11 cellular contexts compared by ENCODE assay signal in genomic region chr22:32444068-32444467, GRCh38. TPM values are rescaled to one million over a fixed set of nuclear protein-coding genes. Genes with fewer than 3 reads are reported as not detected.
DNase-seq lines count a peak whose midpoint lies in the region; ATAC-seq and TF ChIP-seq lines count a peak whose summit lies in the region.
"Had no signal": no experiment of that assay in that cellular context is flagged by ENCODE, and none has a peak within 500 bp of the region (broad histone marks: within the 10 kb centered on the region; RNA-seq: fewer than 3 reads in every experiment).

No MANE protein-coding gene starts in this region.

- peak; percentile 69 for TF ChIP-seq CTCF in RWPE2 (IDR thresholded peaks at IDR 0.05; ENCODE audit: poor library complexity, severe bottlenecking)

- no peak overlapping the region for H3K27ac ChIP-seq in RWPE2 (ENCODE audit: poor library complexity, severe bottlenecking)
- H3K27ac ChIP-seq: neutrophil had no signal

- H3K9me3 ChIP-seq in RWPE2 (ENCODE audit: severe bottlenecking), result no peaks in the 10 kb centered on the region
- H3K9me3 ChIP-seq: neutrophil had no signal

- DNase-seq in NCI-H1092 (lab: John Stamatoyannopoulos, UW) (peak; percentile 9), NCI-H1092 treated with DMSO at 0.1 percent for 48 hours (lab: John Stamatoyannopoulos, UW) (no peak), H7 (peak; percentile 41), RWPE2 (ENCODE audit: low spot score) (no peak), kidney tubule cell (ENCODE audit: low spot score) (peak; percentile 34), hepatic stellate cell (ENCODE audit: low spot score) (no peak)
- DNase-seq: effector CD8-positive, alpha-beta T cell; stimulated activated naive CD4-positive, alpha-beta T cell treated with Interleukin-2 at 50 U/mL for 16 hours had no signal

- H3K4me3 ChIP-seq in H7 (ENCODE audit: insufficient read depth, low read depth, low read length) (no peak overlapping the region), RWPE2 (ENCODE audit: severe bottlenecking) (no peak overlapping the region)

- H3K4me1 ChIP-seq in RWPE2 (ENCODE audit: insufficient read depth, poor library complexity, severe bottlenecking), result no peaks in the 10 kb centered on the region

- H3K36me3 ChIP-seq in H7 (replicated peaks; ENCODE audit: control insufficient read depth, insufficient read depth, low read length) (no peaks in the 10 kb centered on the region), RWPE2 (ENCODE audit: low read depth) (no peaks in the 10 kb centered on the region)
- H3K36me3 ChIP-seq: neutrophil had no signal

- ATAC-seq in RWPE2 (ENCODE audit: low read depth) (peak; percentile 82), HG03342 (IDR thresholded peaks at IDR 0.05; ENCODE audit: unreplicated experiment) (no peak), GM21360 (IDR thresholded peaks at IDR 0.05; ENCODE audit: unreplicated experiment) (no peak)

- H3K27me3 ChIP-seq in H7 (ENCODE audit: control insufficient read depth, insufficient read depth, low read length) (no peaks in the 10 kb centered on the region; the same call in 1 of the 2 replicates), RWPE2 (ENCODE audit: insufficient read depth, poor library complexity, severe bottlenecking) (peaks cover 8% of the 10 kb centered on the region)

RNA-seq across cellular contexts. Expression of gene BPIFC, which starts 20.2 kb away (rescaled TPM):
- not detected in 2 replicates for total RNA-seq in H7 (2014; rRNA removed; shearing (Covaris generic))

RNA-seq across cellular contexts. Expression of gene FBXO7, which starts 30.5 kb away (rescaled TPM):
- 99.2 and 105 TPM in 2 replicates for total RNA-seq in H7 (2014; rRNA removed; shearing (Covaris generic))

RNA-seq across cellular contexts. Expression of gene RTCB, which starts 32.0 kb away (rescaled TPM):
- 148 and 153 TPM in 2 replicates for total RNA-seq in H7 (2014; rRNA removed; shearing (Covaris generic))

Comparison
In these comparisons a context has a peak if more than half of its experiments do, and no peak if none do; other contexts are left out.
1. DNase-seq: peak in NCI-H1092 (single experiment), H7 (single experiment) and kidney tubule cell (single experiment); none in NCI-H1092 treated with DMSO at 0.1 percent for 48 hours (single experiment), RWPE2 (single experiment) and hepatic stellate cell (single experiment).